Comparison of ENCODE assay signal across 19 cellular contexts in the genomic region with DNA sequence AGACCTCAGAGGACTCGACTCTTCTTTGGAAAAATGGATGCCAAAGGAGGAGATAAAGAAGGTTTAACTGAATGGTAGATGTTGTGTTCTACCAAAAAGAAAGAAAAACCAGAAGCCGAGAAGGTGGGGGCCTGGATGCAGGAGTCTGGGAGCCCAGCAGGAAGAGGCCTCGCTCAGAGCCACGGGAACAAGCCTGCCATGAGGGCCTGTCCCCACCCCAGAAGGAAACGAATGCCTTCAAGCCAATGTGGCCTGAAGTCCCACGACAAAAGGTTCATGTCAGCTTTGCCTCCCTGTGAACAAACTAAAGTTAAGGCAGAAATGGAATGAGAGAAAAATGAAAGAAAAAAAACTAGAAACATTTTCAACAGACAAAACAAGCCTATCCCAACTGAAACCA. TPM values are rescaled to one million over a fixed set of nuclear protein-coding genes. Genes with fewer than 3 reads are reported as not detected.
DNase-seq lines count a peak whose midpoint lies in the region; ATAC-seq and TF ChIP-seq lines count a peak whose summit lies in the region.
"Had no signal": no experiment of that assay in that cellular context is flagged by ENCODE, and none has a peak within 500 bp of the region (broad histone marks: within the 10 kb centered on the region; RNA-seq: fewer than 3 reads in every experiment).

No MANE protein-coding gene starts in this region.

- ATAC-seq in heart left ventricle: peak in 1 of 4 donors; percentile 23
- no peak for ATAC-seq in left cardiac atrium
- ATAC-seq in left ventricle myocardium superior: no peak
- no peak for ATAC-seq in GM19035 (IDR thresholded peaks at IDR 0.05; ENCODE audit: unreplicated experiment)
- ATAC-seq in HG03439 (IDR thresholded peaks at IDR 0.05; ENCODE audit: unreplicated experiment): no peak
- ATAC-seq: activated CD8-positive, alpha-beta memory T cell treated with anti-CD3 and anti-CD28 coated beads, Interleukin-2, amount 10 ng/mL, durations not matched to agents 7 days and 5 days; natural killer cell treated with Interleukin-12 subunit alpha and Interleukin-12 subunit beta and Interleukin-15 and Interleukin-18, amount 100 ng/mL, for 72 hours had no signal

- H3K27me3 ChIP-seq in heart left ventricle (no peaks in the 10 kb centered on the region), prostate gland (replicated peaks; ENCODE audit: insufficient read depth) (no peaks in the 10 kb centered on the region)
- H3K27me3 ChIP-seq: foreskin keratinocyte had no signal

- TF ChIP-seq CTCF in heart left ventricle (IDR thresholded peaks at IDR 0.05) (no peak), prostate gland (IDR thresholded peaks at IDR 0.05) (no peak)

- TF ChIP-seq POLR2A in heart left ventricle (IDR thresholded peaks at IDR 0.05): no peak
- TF ChIP-seq POLR2A in prostate gland (IDR thresholded peaks at IDR 0.05): no peak

- DNase-seq in heart left ventricle (no peak), left cardiac atrium (no peak), left ventricle myocardium superior (peak; percentile 46), prostate gland (ENCODE audit: low spot score) (no peak), ACHN (no peak), NCI-H2227 treated with DMSO at 0.1 percent for 48 hours (lab: John Stamatoyannopoulos, UW) (no peak)
- DNase-seq: activated CD8-positive, alpha-beta memory T cell treated with anti-CD3 and anti-CD28 coated beads, Interleukin-2, amount 10 ng/mL, durations not matched to agents 7 days and 5 days; amygdala; DMS79; foreskin keratinocyte; islet precursor cell; Kasumi-1; NCI-H187; NCI-H774; SHP77; stimulated activated CD4-positive, alpha-beta T cell treated with anti-CD3 and anti-CD28 coated beads, Interleukin-12 subunit alpha, Interleukin-12 subunit beta, amount 100 ng/mL, for 4 hours had no signal

- H3K27ac ChIP-seq in heart left ventricle: peak overlapping the region; percentile 68 to 86 (median 76)
- peak overlapping the region; percentile 25 to 69 for H3K27ac ChIP-seq in prostate gland
- H3K27ac ChIP-seq: foreskin keratinocyte had no signal

- intact Hi-C loops in heart left ventricle (cut with DNase I) (loop anchor here in 2 of 10 donors (5.0 to 10.0 kb wide), 2 partner anchors 69 to 372 kb away; no protein-coding TSS in a partner anchor), left cardiac atrium (cut with DNase I) (no loop called here), left ventricle myocardium superior (cut with micrococcal nuclease) (no loop called here), prostate gland (cut with DNase I) (no loop called here)

- H3K4me3 ChIP-seq in heart left ventricle (no peak overlapping the region), prostate gland (no peak overlapping the region)

- peaks cover 0 to 55% (median 47%) of the 10 kb centered on the region in 9 donors for H3K36me3 ChIP-seq in heart left ventricle
- peaks cover 10 to 24% of the 10 kb centered on the region in 2 donors for H3K36me3 ChIP-seq in prostate gland

- H3K9me3 ChIP-seq in heart left ventricle (no peaks in the 10 kb centered on the region), prostate gland (no peaks in the 10 kb centered on the region)

- in situ Hi-C loops in ACHN (cut with HindIII; ENCODE audit: low pct_ligation_motif_present, low pct_unique_long_range_greater_than_20kb, low sequenced_read_pairs): no loop called here

- 34 to 54% (median 36%) methylated on average over 6 of the region's 6 CpGs for WGBS in heart left ventricle, 4 donors
- WGBS in prostate gland: 37% methylated on average over 6 of the region's 6 CpGs

- peaks cover 0 to 78% (median 44%) of the 10 kb centered on the region in 12 donors for H3K4me1 ChIP-seq in heart left ventricle
- peaks cover 12% of the 10 kb centered on the region for H3K4me1 ChIP-seq in prostate gland (replicated peaks)

RNA-seq across cellular contexts. Expression of a gene that starts 35.0 kb away (rescaled TPM):
- 1 to 10 TPM in 7 of 9 donors, under 1 TPM in 2; 0.61 to 6.2 (median 1.6) TPM for total RNA-seq in heart left ventricle
- polyA plus RNA-seq in heart left ventricle: 1 to 10 TPM; 1.3 to 2.9 TPM
- 1 to 10 TPM; 1.8 to 2.2 TPM for total RNA-seq in left cardiac atrium
- 2.0 TPM for total RNA-seq in left ventricle myocardium superior
- 1 to 10 TPM; 4.3 to 5.2 TPM for total RNA-seq in prostate gland
